Comparison of ENCODE assay signal across 25 cellular contexts in genomic region chr5:77128411-77129061, GRCh38.
"Had no signal": no experiment of that assay in that cellular context is flagged by ENCODE, and none has a peak within 500 bp of the region (broad histone marks: within the 10 kb centered on the region; RNA-seq: fewer than 3 reads in every experiment).

No MANE protein-coding gene starts in this region.

- H3K36me3 ChIP-seq: suprapubic skin, thoracic aorta, thyroid gland, tibial artery, transverse colon, upper lobe of left lung, upper lobe of right lung, uterus, vagina had no signal

- H3K9me3 Mint-ChIP-seq: stimulated activated effector memory CD8-positive, alpha-beta T cell treated with anti-CD3 and anti-CD28 coated beads, Interleukin-12 subunit alpha, Interleukin-12 subunit beta, amount 100 ng/mL, for 72 hours; stimulated activated memory B cell treated with anti-CD40 and anti-IgM and Interleukin-4, amounts not matched to agents 10 μg/mL and 1 μg/mL and 100 μg/mL, for 72 hours; stimulated activated naive CD8-positive, alpha-beta T cell treated with anti-CD3 and anti-CD28 coated beads, Interleukin-15, amount 100 ng/mL, for 72 hours; stimulated activated naive CD8-positive, alpha-beta T cell treated with anti-CD3 and anti-CD28 coated beads, Interleukin-15, Interleukin-2, amounts not matched to agents 100 ng/mL and 50 ng/mL, for 24 hours had no signal

- H3K4me3 Mint-ChIP-seq: stimulated activated effector memory CD8-positive, alpha-beta T cell treated with anti-CD3 and anti-CD28 coated beads, Interleukin-12 subunit alpha, Interleukin-12 subunit beta, amount 100 ng/mL, for 72 hours; stimulated activated memory B cell treated with anti-CD40 and anti-IgM and Interleukin-4, amounts not matched to agents 10 μg/mL and 1 μg/mL and 100 μg/mL, for 72 hours; stimulated activated naive B cell treated with anti-CD40 and anti-IgM and Interleukin-4, amounts not matched to agents 10 μg/mL and 1 μg/mL and 100 μg/mL, for 72 hours; stimulated activated naive CD8-positive, alpha-beta T cell treated with anti-CD3 and anti-CD28 coated beads, Interleukin-15, amount 100 ng/mL, for 72 hours; stimulated activated naive CD8-positive, alpha-beta T cell treated with anti-CD3 and anti-CD28 coated beads, Interleukin-15, Interleukin-2, amounts not matched to agents 100 ng/mL and 50 ng/mL, for 24 hours; type B pancreatic cell had no signal

- H3K27me3 Mint-ChIP-seq: stimulated activated memory B cell treated with anti-CD40 and anti-IgM and Interleukin-4, amounts not matched to agents 10 μg/mL and 1 μg/mL and 100 μg/mL, for 72 hours; stimulated activated naive B cell treated with anti-CD40 and anti-IgM and Interleukin-4, amounts not matched to agents 10 μg/mL and 1 μg/mL and 100 μg/mL, for 72 hours; stimulated activated naive CD8-positive, alpha-beta T cell treated with anti-CD3 and anti-CD28 coated beads, Interleukin-15, amount 100 ng/mL, for 72 hours; stimulated activated naive CD8-positive, alpha-beta T cell treated with anti-CD3 and anti-CD28 coated beads, Interleukin-15, Interleukin-2, amounts not matched to agents 100 ng/mL and 50 ng/mL, for 24 hours; type B pancreatic cell had no signal

- H3K27ac Mint-ChIP-seq: stimulated activated effector memory CD8-positive, alpha-beta T cell treated with anti-CD3 and anti-CD28 coated beads, Interleukin-12 subunit alpha, Interleukin-12 subunit beta, amount 100 ng/mL, for 72 hours; stimulated activated memory B cell treated with anti-CD40 and anti-IgM and Interleukin-4, amounts not matched to agents 10 μg/mL and 1 μg/mL and 100 μg/mL, for 72 hours; stimulated activated naive B cell treated with anti-CD40 and anti-IgM and Interleukin-4, amounts not matched to agents 10 μg/mL and 1 μg/mL and 100 μg/mL, for 72 hours; stimulated activated naive CD8-positive, alpha-beta T cell treated with anti-CD3 and anti-CD28 coated beads, Interleukin-15, amount 100 ng/mL, for 72 hours; stimulated activated naive CD8-positive, alpha-beta T cell treated with anti-CD3 and anti-CD28 coated beads, Interleukin-15, Interleukin-2, amounts not matched to agents 100 ng/mL and 50 ng/mL, for 24 hours; type B pancreatic cell had no signal

- H3K27ac ChIP-seq: stomach, suprapubic skin, testis, thoracic aorta, thyroid gland, tibial artery, tibial nerve, transverse colon, upper lobe of left lung, upper lobe of right lung, vagina had no signal

- DNase-seq: stimulated activated CD4-positive, alpha-beta T cell treated with anti-CD3 and anti-CD28 coated beads, Interleukin-2, amount 100 ng/mL, for 48 hours; stimulated activated CD4-positive, alpha-beta T cell treated with anti-CD3 and anti-CD28 coated beads, Interleukin-4, amount 100 ng/mL, for 24 hours; stimulated activated CD4-positive, alpha-beta T cell treated with anti-CD3 and anti-CD28 coated beads, Interleukin-4, amount 100 ng/mL, for 4 hours; stimulated activated naive B cell treated with anti-CD40 and anti-IgM and Interleukin-4, amounts not matched to agents 10 μg/mL and 1 μg/mL and 100 μg/mL, for 72 hours; stimulated activated naive CD4-positive, alpha-beta T cell treated with Interleukin-2 at 50 U/mL for 16 hours; stomach; tibial artery; transverse colon; trophoblast cell; upper lobe of left lung; upper lobe of right lung had no signal

- H3K4me1 ChIP-seq: testis, tibial artery, transverse colon, upper lobe of left lung, upper lobe of right lung had no signal

- H3K4me1 Mint-ChIP-seq: stimulated activated effector memory CD8-positive, alpha-beta T cell treated with anti-CD3 and anti-CD28 coated beads, Interleukin-12 subunit alpha, Interleukin-12 subunit beta, amount 100 ng/mL, for 72 hours; stimulated activated memory B cell treated with anti-CD40 and anti-IgM and Interleukin-4, amounts not matched to agents 10 μg/mL and 1 μg/mL and 100 μg/mL, for 72 hours; stimulated activated naive B cell treated with anti-CD40 and anti-IgM and Interleukin-4, amounts not matched to agents 10 μg/mL and 1 μg/mL and 100 μg/mL, for 72 hours; stimulated activated naive CD8-positive, alpha-beta T cell treated with anti-CD3 and anti-CD28 coated beads, Interleukin-15, amount 100 ng/mL, for 72 hours had no signal

- H3K9me3 ChIP-seq: stomach, suprapubic skin, testis, thoracic aorta, thyroid gland, tibial artery, transverse colon, upper lobe of left lung, upper lobe of right lung, uterus, vagina had no signal

- H3K36me3 Mint-ChIP-seq: stimulated activated effector memory CD8-positive, alpha-beta T cell treated with anti-CD3 and anti-CD28 coated beads, Interleukin-12 subunit alpha, Interleukin-12 subunit beta, amount 100 ng/mL, for 72 hours; stimulated activated naive B cell treated with anti-CD40 and anti-IgM and Interleukin-4, amounts not matched to agents 10 μg/mL and 1 μg/mL and 100 μg/mL, for 72 hours had no signal

- H3K27me3 ChIP-seq: stomach, suprapubic skin, testis, thyroid gland, tibial artery, tibial nerve, transverse colon, upper lobe of left lung, upper lobe of right lung, uterus, vagina had no signal

- FAIRE-seq: urothelium cell line had no signal

- H3K4me3 ChIP-seq: stomach, suprapubic skin, testis, thoracic aorta, thyroid gland, tibial artery, tibial nerve, transverse colon, upper lobe of left lung, upper lobe of right lung, uterus, vagina had no signal

- ATAC-seq: stimulated activated effector memory CD8-positive, alpha-beta T cell treated with anti-CD3 and anti-CD28 coated beads, Interleukin-12 subunit alpha, Interleukin-12 subunit beta, amount 100 ng/mL, for 72 hours; stimulated activated memory B cell treated with anti-CD40 and anti-IgM and Interleukin-4, amounts not matched to agents 10 μg/mL and 1 μg/mL and 100 μg/mL, for 72 hours; stimulated activated naive CD8-positive, alpha-beta T cell treated with anti-CD3 and anti-CD28 coated beads, Interleukin-15, Interleukin-2, amounts not matched to agents 100 U/mL and 50 U/mL, for 24 hours; upper lobe of right lung had no signal
